In the genomic region with DNA sequence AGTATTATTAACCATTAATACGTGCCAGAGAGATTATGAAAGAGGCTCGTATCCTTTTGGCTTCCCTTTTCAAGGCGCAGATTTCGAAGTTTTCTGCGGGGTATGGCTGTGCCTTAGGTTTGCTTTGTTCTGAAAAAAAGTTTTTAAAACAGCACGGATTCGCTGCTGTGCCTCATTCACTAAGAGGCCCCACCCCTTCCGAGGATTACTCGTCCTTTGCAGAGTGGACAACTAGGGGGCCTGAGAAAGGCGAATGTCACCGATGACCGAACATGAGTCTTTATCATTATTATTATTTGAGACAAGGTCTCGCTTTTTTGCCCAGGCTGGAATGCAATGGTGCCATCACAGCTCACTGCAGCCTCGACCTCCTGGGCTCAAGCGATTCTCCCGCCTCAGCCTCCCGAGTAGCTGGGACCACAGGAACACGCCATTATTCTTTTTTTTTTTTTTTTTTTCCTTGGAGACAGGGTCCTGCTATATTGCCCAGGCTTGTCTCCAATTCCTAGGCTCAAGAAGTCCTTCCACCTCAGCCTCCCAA, we compare ENCODE assay signal across 8 cellular contexts. TPM values are rescaled to one million over a fixed set of nuclear protein-coding genes. Genes with fewer than 3 reads are reported as not detected.
DNase-seq lines count a peak whose midpoint lies in the region; ATAC-seq, FAIRE-seq and TF ChIP-seq lines count a peak whose summit lies in the region.

No MANE protein-coding gene starts in this region.

- no peak for TF ChIP-seq CTCF in GM10248 (IDR thresholded peaks at IDR 0.05; ENCODE audit: control extremely low read depth, extremely low read depth, low read depth, missing control alignments)

- in situ Hi-C loops in ACHN (cut with HindIII; ENCODE audit: low pct_ligation_motif_present, low pct_unique_long_range_greater_than_20kb, low sequenced_read_pairs) = no loop called here

- POLR2A ChIA-PET in GM10248 (lab: Yijun Ruan, JAX) = interaction anchor here (0.7 to 1.0 kb wide), 2 partner anchors 12 to 85 kb away, joined by 3 to 5 read pairs; no protein-coding TSS in a partner anchor

- WGBS in small intestine, 3 donors = 5 to 12% (median 7%) methylated on average over 18 of the region's 18 CpGs

- H3K27ac ChIP-seq in caudate nucleus (ENCODE audit: low read depth, low read length) (peak overlapping the region; percentile 92), small intestine (ENCODE audit: low read depth in 1 of 2, low read length in 1 of 2) (peak overlapping the region; percentile 97 to 99)

- no peaks in the 10 kb centered on the region for H3K27me3 ChIP-seq in small intestine (ENCODE audit: control insufficient read depth in 2 of 2, insufficient read depth in 2 of 2, low read length in 2 of 2)

- FAIRE-seq in small intestine (lab: Jason Lieb, UNC) (no peak), GM12891 (lab: Jason Lieb, UNC) (no peak)

- peaks cover under 1 to 2% of the 10 kb centered on the region in 2 donors for H3K36me3 ChIP-seq in small intestine (ENCODE audit: control insufficient read depth in 2 of 2, insufficient read depth in 2 of 2, low read length in 2 of 2)

- peak; percentile 22 for ATAC-seq in HG03039 (IDR thresholded peaks at IDR 0.05; ENCODE audit: unreplicated experiment)

- CTCF ChIA-PET in GM10248 (lab: Yijun Ruan, JAX) = interaction anchor here (0.8 to 1.4 kb wide), 5 partner anchors 10 to 309 kb away, joined by 3 to 5 read pairs (median 3); no protein-coding TSS in a partner anchor

- H3K4me3 ChIP-seq in small intestine (ENCODE audit: low read depth in 1 of 2, low read length in 2 of 2) = peak overlapping the region; percentile 94 to 95

- DNase-seq in ACHN = peak; percentile 78
- DNase-seq in GM10248 (ENCODE audit: extremely low spot score) = peak; percentile 60
- peak; percentile 62 for DNase-seq in RPMI8226
- peak in 23 of 61 donors; percentile 3 to 67 (median 28) for DNase-seq in caudate nucleus (lab: John Stamatoyannopoulos, UW)
- DNase-seq in islet precursor cell = peak; percentile 84
- DNase-seq in small intestine = peak; percentile 44
- no peak for DNase-seq in GM12891 (ENCODE audit: insufficient read length, low spot score)

- TF ChIP-seq POLR2A in GM12891 (IDR thresholded peaks at IDR 0.05; ENCODE audit: low read depth, low read length) = no peak

- H3K9me3 ChIP-seq in small intestine (ENCODE audit: control insufficient read depth, low read depth) = no peaks in the 10 kb centered on the region

- peaks cover 0 to 2% of the 10 kb centered on the region in 2 donors for H3K4me1 ChIP-seq in small intestine (ENCODE audit: control insufficient read depth in 2 of 2, insufficient read depth in 1 of 2, low read depth in 1 of 2, low read length in 1 of 2)

TF ChIP-seq in GM12891, 5 proteins besides CTCF, POLR2A, EP300 and RAD21:
- no peak for TF ChIP-seq PAX5 (IDR thresholded peaks at IDR 0.05; ENCODE audit: insufficient read depth, low read length, severe bottlenecking)

RNA-seq across cellular contexts. Expression of a gene that starts 0.7 kb away (rescaled TPM):
- 100 to 1,000 TPM; 146 to 612 (median 505) TPM for polyA plus RNA-seq in small intestine
- 319 TPM for polyA plus RNA-seq in GM12891 (2012; ENCODE audit: low read depth, missing spikeins)

RNA-seq across cellular contexts. Expression of a gene that starts 31.4 kb away (rescaled TPM):
- 10 to 100 TPM in 2 of 3 donors, 1 to 10 TPM in 1; 9.8 to 14.5 (median 13.2) TPM for polyA plus RNA-seq in small intestine
- polyA plus RNA-seq in GM12891 (2012; ENCODE audit: low read depth, missing spikeins) = 55.6 TPM

RNA-seq across cellular contexts. Expression of a gene that starts 36.3 kb away (rescaled TPM):
- 10 to 100 TPM; 13.9 to 26.7 (median 26.2) TPM for polyA plus RNA-seq in small intestine
- 20.2 TPM for polyA plus RNA-seq in GM12891 (2012; ENCODE audit: low read depth, missing spikeins)
